Comparison of ENCODE assay signal across 22 cellular contexts in the genomic region with DNA sequence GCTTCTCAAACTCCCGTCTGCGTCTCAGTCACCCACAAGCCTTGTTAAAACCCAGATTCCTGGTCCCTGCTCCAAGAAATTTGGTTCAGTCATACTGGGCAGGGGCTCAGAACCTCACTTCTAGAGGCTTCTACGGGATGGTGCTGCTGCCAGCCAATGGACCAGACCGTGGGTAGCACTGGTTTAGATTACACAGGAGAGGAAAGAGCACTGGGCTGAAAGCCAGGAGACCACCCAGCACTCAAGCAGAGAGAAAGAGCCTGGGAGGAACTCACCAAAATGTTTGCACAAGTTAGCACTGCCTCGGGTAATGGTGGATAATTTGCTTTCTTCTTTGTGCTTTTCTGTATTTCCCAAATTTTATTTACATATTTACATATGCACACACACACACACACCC. TPM values are rescaled to one million over a fixed set of nuclear protein-coding genes. Genes with fewer than 3 reads are reported as not detected.
"Had no signal": no experiment of that assay in that cellular context is flagged by ENCODE, and none has a peak within 500 bp of the region (broad histone marks: within the 10 kb centered on the region; RNA-seq: fewer than 3 reads in every experiment).

No MANE protein-coding gene starts in this region.

- H3K79me2 ChIP-seq: parathyroid adenoma had no signal

- H3K9ac ChIP-seq: parathyroid adenoma had no signal

- H3K9me3 Mint-ChIP-seq: naive thymus-derived CD4-positive, alpha-beta T cell; stimulated activated memory B cell treated with anti-CD40 and anti-IgM and Interleukin-4, amounts not matched to agents 10 μg/mL and 1 μg/mL and 100 μg/mL, for 72 hours; stimulated activated naive CD8-positive, alpha-beta T cell treated with anti-CD3 and anti-CD28 coated beads, Interleukin-15, Interleukin-2, amounts not matched to agents 100 ng/mL and 50 ng/mL, for 24 hours had no signal

- H3K27ac Mint-ChIP-seq: naive thymus-derived CD4-positive, alpha-beta T cell; nephron progenitor cell; stimulated activated memory B cell treated with anti-CD40 and anti-IgM and Interleukin-4, amounts not matched to agents 10 μg/mL and 1 μg/mL and 100 μg/mL, for 72 hours; stimulated activated naive CD8-positive, alpha-beta T cell treated with anti-CD3 and anti-CD28 coated beads, Interleukin-15, Interleukin-2, amounts not matched to agents 100 ng/mL and 50 ng/mL, for 24 hours had no signal

- H3K27me3 Mint-ChIP-seq: naive thymus-derived CD4-positive, alpha-beta T cell; stimulated activated memory B cell treated with anti-CD40 and anti-IgM and Interleukin-4, amounts not matched to agents 10 μg/mL and 1 μg/mL and 100 μg/mL, for 72 hours; stimulated activated naive CD8-positive, alpha-beta T cell treated with anti-CD3 and anti-CD28 coated beads, Interleukin-15, Interleukin-2, amounts not matched to agents 100 ng/mL and 50 ng/mL, for 24 hours had no signal

- H3K36me3 ChIP-seq: colonic mucosa, prostate gland, right lobe of liver had no signal

- H3K27ac ChIP-seq: colonic mucosa, parathyroid adenoma, prostate gland, right lobe of liver, tibial artery had no signal

- DNase-seq: colonic mucosa; effector CD4-positive, alpha-beta T cell; foreskin melanocyte; hippocampal formation; left colon; left ventricle myocardium superior; mammary epithelial cell; naive thymus-derived CD4-positive, alpha-beta T cell; nephron progenitor cell; right lobe of liver; stimulated activated CD4-positive, alpha-beta T cell treated with anti-CD3 and anti-CD28 coated beads, Interleukin-4, amount 100 ng/mL, for 1 hour; tibial artery had no signal

- H3K4me1 ChIP-seq: prostate gland, right lobe of liver had no signal

- H3K9me3 ChIP-seq: colonic mucosa, prostate gland, right lobe of liver, tibial artery had no signal

- ATAC-seq: left colon; left ventricle myocardium superior; naive thymus-derived CD4-positive, alpha-beta T cell; right lobe of liver; stimulated activated memory B cell treated with anti-CD40 and anti-IgM and Interleukin-4, amounts not matched to agents 10 μg/mL and 1 μg/mL and 100 μg/mL, for 72 hours had no signal

- H3K4me3 Mint-ChIP-seq: naive thymus-derived CD4-positive, alpha-beta T cell; nephron progenitor cell; stimulated activated memory B cell treated with anti-CD40 and anti-IgM and Interleukin-4, amounts not matched to agents 10 μg/mL and 1 μg/mL and 100 μg/mL, for 72 hours; stimulated activated naive CD8-positive, alpha-beta T cell treated with anti-CD3 and anti-CD28 coated beads, Interleukin-15, Interleukin-2, amounts not matched to agents 100 ng/mL and 50 ng/mL, for 24 hours had no signal

- H3K27me3 ChIP-seq: colonic mucosa, right lobe of liver, tibial artery had no signal

- H3K4me3 ChIP-seq: colonic mucosa, prostate gland, right lobe of liver, tibial artery had no signal

- H2AFZ ChIP-seq: parathyroid adenoma had no signal

RNA-seq across cellular contexts. Expression of a gene that starts 46.9 kb away (rescaled TPM):
- total RNA-seq: dermis microvascular lymphatic vessel endothelial cell; kidney epithelial cell; left ventricle myocardium superior; mammary epithelial cell; naive thymus-derived CD4-positive, alpha-beta T cell; omental fat pad; renal cortical epithelial cell; temporal lobe; ureter had no signal
- polyA plus RNA-seq: mammary epithelial cell; naive thymus-derived CD4-positive, alpha-beta T cell had no signal
